Comparison of ENCODE assay signal across 8 cellular contexts in genomic region chr7:25805027-25805687, GRCh38.
DNase-seq lines count a peak whose midpoint lies in the region; ATAC-seq and TF ChIP-seq lines count a peak whose summit lies in the region.

No MANE protein-coding gene starts in this region.

- TF ChIP-seq CTCF in gastroesophageal sphincter (IDR thresholded peaks at IDR 0.05) = no peak
- TF ChIP-seq CTCF in uterus (IDR thresholded peaks at IDR 0.05) = no peak

- intact Hi-C loops in uterus (cut with DNase I; ENCODE audit: low total_unique reads) = no loop called here

- no peak overlapping the region for H3K4me3 ChIP-seq in adipocyte (ENCODE audit: low read length)
- no peak overlapping the region for H3K4me3 ChIP-seq in gastroesophageal sphincter
- no peak overlapping the region for H3K4me3 ChIP-seq in uterus

- TF ChIP-seq EP300 in gastroesophageal sphincter (IDR thresholded peaks at IDR 0.05) = no peak

- no peaks in the 10 kb centered on the region for H3K9me3 ChIP-seq in adipocyte (ENCODE audit: control insufficient read depth, low read length)
- no peaks in the 10 kb centered on the region for H3K9me3 ChIP-seq in gastroesophageal sphincter
- no peaks in the 10 kb centered on the region for H3K9me3 ChIP-seq in uterus

- H3K27me3 ChIP-seq in adipocyte (replicated peaks; ENCODE audit: control insufficient read depth, insufficient read depth, low read length) (no peaks in the 10 kb centered on the region), gastroesophageal sphincter (no peaks in the 10 kb centered on the region), uterus (no peaks in the 10 kb centered on the region)

- no peak overlapping the region for H3K9ac ChIP-seq in adipocyte (ENCODE audit: low read length)

- H3K27ac ChIP-seq in gastroesophageal sphincter (peak overlapping the region; percentile 11 to 69 (median 56)), uterus (peak overlapping the region; percentile 75 to 87)

- WGBS in gastroesophageal sphincter (ENCODE audit: low coverage in 1 of 2), 2 donors = 39 to 52% methylated on average over 2 to 4 of the region's 4 CpGs

- DNase-seq in NCI-H748 (lab: John Stamatoyannopoulos, UW; ENCODE audit: unreplicated experiment) (peak; percentile 56), NCI-H748 treated with DMSO at 0.1 percent for 48 hours (lab: John Stamatoyannopoulos, UW) (no peak), adipocyte (ENCODE audit: low read depth) (peak; percentile 79), uterus (peak; percentile 32 to 36)
- no peak for DNase-seq in activated CD4-positive, alpha-beta T cell treated with anti-CD3 and anti-CD28 coated beads, Interleukin-2, amount 50 U/mL, for 4 hours

- H3K36me3 ChIP-seq in adipocyte (ENCODE audit: control insufficient read depth, insufficient read depth, low read length, severe bottlenecking) (no peaks in the 10 kb centered on the region), gastroesophageal sphincter (no peaks in the 10 kb centered on the region), uterus (no peaks in the 10 kb centered on the region)

- TF ChIP-seq POLR2A in gastroesophageal sphincter (IDR thresholded peaks at IDR 0.05) = no peak
- TF ChIP-seq POLR2A in uterus (IDR thresholded peaks at IDR 0.05) = no peak

- ATAC-seq in gastroesophageal sphincter (peak; percentile 25), GM21576 (IDR thresholded peaks at IDR 0.05; ENCODE audit: unreplicated experiment) (no peak), GM21619 (IDR thresholded peaks at IDR 0.05; ENCODE audit: unreplicated experiment) (no peak)

- H3K4me1 ChIP-seq in adipocyte (ENCODE audit: control insufficient read depth, insufficient read depth, low read length) = peaks cover 29% of the 10 kb centered on the region
- peaks cover 3 to 33% (median 4%) of the 10 kb centered on the region in 3 donors for H3K4me1 ChIP-seq in gastroesophageal sphincter
- peaks cover 10 to 36% of the 10 kb centered on the region in 2 donors for H3K4me1 ChIP-seq in uterus

Comparison
In these comparisons a context has a peak if more than half of its experiments do, and no peak if none do; other contexts are left out.
1. DNase-seq: peak in NCI-H748 (single experiment), adipocyte (single experiment) and uterus (2 of 2); none in NCI-H748 treated with DMSO at 0.1 percent for 48 hours (single experiment) and activated CD4-positive, alpha-beta T cell treated with anti-CD3 and anti-CD28 coated beads, Interleukin-2, amount 50 U/mL, for 4 hours (0 of 2).